ENCODE assay signal across 1 cellular context in genomic region chr19:41195675-41196497, GRCh38.
TF ChIP-seq lines count a peak whose summit lies in the region.

No MANE protein-coding gene starts in this region.

TF ChIP-seq in GM12878, 131 proteins besides CTCF, POLR2A, EP300 and RAD21 (continued from another document):
- TF ChIP-seq, protein P1, sequence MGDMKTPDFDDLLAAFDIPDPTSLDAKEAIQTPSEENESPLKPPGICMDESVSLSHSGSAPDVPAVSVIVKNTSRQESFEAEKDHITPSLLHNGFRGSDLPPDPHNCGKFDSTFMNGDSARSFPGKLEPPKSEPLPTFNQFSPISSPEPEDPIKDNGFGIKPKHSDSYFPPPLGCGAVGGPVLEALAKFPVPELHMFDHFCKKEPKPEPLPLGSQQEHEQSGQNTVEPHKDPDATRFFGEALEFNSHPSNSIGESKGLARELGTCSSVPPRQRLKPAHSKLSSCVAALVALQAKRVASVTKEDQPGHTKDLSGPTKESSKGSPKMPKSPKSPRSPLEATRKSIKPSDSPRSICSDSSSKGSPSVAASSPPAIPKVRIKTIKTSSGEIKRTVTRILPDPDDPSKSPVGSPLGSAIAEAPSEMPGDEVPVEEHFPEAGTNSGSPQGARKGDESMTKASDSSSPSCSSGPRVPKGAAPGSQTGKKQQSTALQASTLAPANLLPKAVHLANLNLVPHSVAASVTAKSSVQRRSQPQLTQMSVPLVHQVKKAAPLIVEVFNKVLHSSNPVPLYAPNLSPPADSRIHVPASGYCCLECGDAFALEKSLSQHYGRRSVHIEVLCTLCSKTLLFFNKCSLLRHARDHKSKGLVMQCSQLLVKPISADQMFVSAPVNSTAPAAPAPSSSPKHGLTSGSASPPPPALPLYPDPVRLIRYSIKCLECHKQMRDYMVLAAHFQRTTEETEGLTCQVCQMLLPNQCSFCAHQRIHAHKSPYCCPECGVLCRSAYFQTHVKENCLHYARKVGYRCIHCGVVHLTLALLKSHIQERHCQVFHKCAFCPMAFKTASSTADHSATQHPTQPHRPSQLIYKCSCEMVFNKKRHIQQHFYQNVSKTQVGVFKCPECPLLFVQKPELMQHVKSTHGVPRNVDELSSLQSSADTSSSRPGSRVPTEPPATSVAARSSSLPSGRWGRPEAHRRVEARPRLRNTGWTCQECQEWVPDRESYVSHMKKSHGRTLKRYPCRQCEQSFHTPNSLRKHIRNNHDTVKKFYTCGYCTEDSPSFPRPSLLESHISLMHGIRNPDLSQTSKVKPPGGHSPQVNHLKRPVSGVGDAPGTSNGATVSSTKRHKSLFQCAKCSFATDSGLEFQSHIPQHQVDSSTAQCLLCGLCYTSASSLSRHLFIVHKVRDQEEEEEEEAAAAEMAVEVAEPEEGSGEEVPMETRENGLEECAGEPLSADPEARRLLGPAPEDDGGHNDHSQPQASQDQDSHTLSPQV (IDR thresholded peaks at IDR 0.05), result no peak
- TF ChIP-seq ZNF24 (IDR thresholded peaks at IDR 0.05), result no peak
- TF ChIP-seq TCF12 (IDR thresholded peaks at IDR 0.05; ENCODE audit: low read depth, low read length), result no peak
- no peak for TF ChIP-seq NFIC (IDR thresholded peaks at IDR 0.05; ENCODE audit: low read depth, low read length)
- TF ChIP-seq PML (IDR thresholded peaks at IDR 0.05; ENCODE audit: low read length), result no peak
- TF ChIP-seq IKZF1 (conservative IDR thresholded peaks at IDR 0.05), result peak; percentile 57; the same call in 1 of the 2 replicates
- no peak for TF ChIP-seq ZNF274 (IDR thresholded peaks at IDR 0.05; ENCODE audit: insufficient read depth, insufficient read length)
